Comparison of ENCODE assay signal across 14 cellular contexts in the genomic region with DNA sequence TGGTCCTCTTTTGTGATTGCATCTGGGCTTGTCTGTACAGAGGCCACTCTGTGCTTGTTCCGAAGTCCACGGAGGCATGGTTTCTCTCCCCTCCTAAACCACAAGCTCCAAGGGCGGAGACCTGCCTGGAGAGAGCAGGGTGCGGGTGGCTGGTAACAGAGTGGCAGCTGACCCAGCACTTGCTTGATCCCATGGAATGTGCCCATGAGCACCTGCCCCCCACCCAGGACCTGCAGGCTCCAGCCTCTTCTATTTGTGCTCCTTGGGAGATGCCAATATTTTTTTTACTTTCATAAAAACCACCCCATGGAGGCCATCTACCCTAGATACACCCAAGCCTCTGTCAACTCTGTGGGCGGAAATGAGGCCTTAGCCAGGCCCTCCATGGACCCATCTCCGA.
A peak's percentile ranks its signal among the peaks of the same experiment; 100 is the strongest.
DNase-seq lines count a peak whose midpoint lies in the region; ATAC-seq and TF ChIP-seq lines count a peak whose summit lies in the region.
"Had no signal": no experiment of that assay in that cellular context is flagged by ENCODE, and none has a peak within 500 bp of the region (broad histone marks: within the 10 kb centered on the region; RNA-seq: fewer than 3 reads in every experiment).

No MANE protein-coding gene starts in this region.

- no peaks in the 10 kb centered on the region for H3K27me3 ChIP-seq in RWPE2 (ENCODE audit: insufficient read depth, poor library complexity, severe bottlenecking)
- H3K27me3 ChIP-seq in upper lobe of right lung: no peaks in the 10 kb centered on the region
- no peaks in the 10 kb centered on the region for H3K27me3 ChIP-seq in sigmoid colon

- no peak overlapping the region for H3K4me3 Mint-ChIP-seq in CD14-positive monocyte
- H3K4me3 Mint-ChIP-seq: B cell; CD4-positive, alpha-beta memory T cell had no signal

- no peak overlapping the region for H3K27ac Mint-ChIP-seq in CD14-positive monocyte
- H3K27ac Mint-ChIP-seq: B cell had no signal

- H3K27ac ChIP-seq in RWPE2 (ENCODE audit: poor library complexity, severe bottlenecking): no peak overlapping the region
- no peak overlapping the region for H3K27ac ChIP-seq in upper lobe of right lung
- H3K27ac ChIP-seq in sigmoid colon: no peak overlapping the region

- TF ChIP-seq POLR2A in sigmoid colon (IDR thresholded peaks at IDR 0.05): no peak

- intact Hi-C loops in CD14-positive monocyte (cut with micrococcal nuclease) (no loop called here), upper lobe of right lung (cut with DNase I) (no loop called here), sigmoid colon (cut with DNase I) (no loop called here)

- DNase-seq in CD14-positive monocyte (ENCODE audit: low spot score) (peak; percentile 35), RWPE2 (ENCODE audit: low spot score) (peak; percentile 36), mesenteric fat pad (ENCODE audit: low spot score) (peak; percentile 49), upper lobe of right lung (peak; percentile 27), SIG-M5 treated with dmso at 0.1 percent for 504 hours (lab: John Stamatoyannopoulos, UW; ENCODE audit: unreplicated experiment) (no peak), sigmoid colon (no peak)
- no peak for DNase-seq in central memory CD4-positive, alpha-beta T cell
- DNase-seq: C1 segment of cervical spinal cord; CD4-positive, alpha-beta memory T cell; DMS79; EL; GOT3 had no signal

- H3K9me3 Mint-ChIP-seq in CD14-positive monocyte: no peaks in the 10 kb centered on the region

- ATAC-seq in RWPE2 (ENCODE audit: low read depth) (no peak), upper lobe of right lung (no peak)

- H3K36me3 Mint-ChIP-seq in CD14-positive monocyte: no peaks in the 10 kb centered on the region
- H3K36me3 Mint-ChIP-seq: CD4-positive, alpha-beta memory T cell had no signal

- H3K27me3 Mint-ChIP-seq in CD14-positive monocyte (ENCODE audit: low read depth in 3 of 3): peaks cover 0 to 11% (median 4%) of the 10 kb centered on the region in 3 donors

- no peaks in the 10 kb centered on the region for H3K36me3 ChIP-seq in RWPE2 (ENCODE audit: low read depth)
- no peaks in the 10 kb centered on the region for H3K36me3 ChIP-seq in upper lobe of right lung
- H3K36me3 ChIP-seq in sigmoid colon: no peaks in the 10 kb centered on the region
- H3K36me3 ChIP-seq: HAP-1 had no signal

- 83 to 92% methylated on average over 6 of the region's 6 CpGs for WGBS in sigmoid colon, 2 donors

- TF ChIP-seq CTCF in CD14-positive monocyte (IDR thresholded peaks at IDR 0.05): no peak
- no peak for TF ChIP-seq CTCF in RWPE2 (IDR thresholded peaks at IDR 0.05; ENCODE audit: poor library complexity, severe bottlenecking)
- no peak for TF ChIP-seq CTCF in upper lobe of right lung (IDR thresholded peaks at IDR 0.05)
- no peak for TF ChIP-seq CTCF in sigmoid colon (IDR thresholded peaks at IDR 0.05)

- TF ChIP-seq EP300 in sigmoid colon (IDR thresholded peaks at IDR 0.05): no peak

- no peaks in the 10 kb centered on the region for H3K4me1 Mint-ChIP-seq in CD14-positive monocyte
- H3K4me1 Mint-ChIP-seq: B cell; CD4-positive, alpha-beta memory T cell had no signal

- H3K4me1 ChIP-seq in RWPE2 (ENCODE audit: insufficient read depth, poor library complexity, severe bottlenecking): no peaks in the 10 kb centered on the region
- no peaks in the 10 kb centered on the region for H3K4me1 ChIP-seq in upper lobe of right lung
- H3K4me1 ChIP-seq in sigmoid colon: peaks cover 0 to 24% (median 3%) of the 10 kb centered on the region in 4 donors
- H3K4me1 ChIP-seq: HAP-1 had no signal

- H3K4me3 ChIP-seq in RWPE2 (ENCODE audit: severe bottlenecking) (no peak overlapping the region), upper lobe of right lung (no peak overlapping the region), sigmoid colon (no peak overlapping the region)
- H3K4me3 ChIP-seq: HAP-1 had no signal

- H3K9me3 ChIP-seq in RWPE2 (ENCODE audit: severe bottlenecking) (no peaks in the 10 kb centered on the region), upper lobe of right lung (no peaks in the 10 kb centered on the region), sigmoid colon (no peaks in the 10 kb centered on the region)
- H3K9me3 ChIP-seq: HAP-1 had no signal

Comparison
In these comparisons a context has a peak if more than half of its experiments do, and no peak if none do; other contexts are left out.
1. DNase-seq: peak in CD14-positive monocyte (single experiment), RWPE2 (single experiment), mesenteric fat pad (single experiment) and upper lobe of right lung (single experiment); none in SIG-M5 treated with dmso at 0.1 percent for 504 hours (single experiment), central memory CD4-positive, alpha-beta T cell (single experiment) and sigmoid colon (single experiment).